Comparison of ENCODE assay signal across 12 cellular contexts in the genomic region with DNA sequence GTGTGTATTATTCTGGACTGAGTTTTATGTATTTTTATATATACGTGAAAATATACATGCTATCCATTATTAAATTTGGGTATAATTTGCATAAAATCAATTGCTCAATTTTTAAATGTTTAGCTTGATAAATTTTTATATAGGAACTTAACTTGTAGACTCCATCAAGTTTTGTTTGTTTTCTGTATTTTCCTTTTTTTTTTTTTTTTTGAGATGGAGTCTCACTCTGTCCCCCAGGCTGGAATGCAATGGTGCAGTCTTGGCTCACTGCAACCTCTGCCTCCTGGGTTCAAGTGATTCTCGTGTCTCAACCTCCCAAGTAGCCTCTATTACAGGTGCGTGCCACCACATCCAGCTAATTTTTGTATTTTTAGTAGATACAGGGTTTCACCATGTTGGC. TPM values are rescaled to one million over a fixed set of nuclear protein-coding genes. Genes with fewer than 3 reads are reported as not detected.
"Had no signal": no experiment of that assay in that cellular context is flagged by ENCODE, and none has a peak within 500 bp of the region (broad histone marks: within the 10 kb centered on the region; RNA-seq: fewer than 3 reads in every experiment).

No MANE protein-coding gene starts in this region.

RNA-seq across cellular contexts. Expression of a gene that starts 4.0 kb away (rescaled TPM):
- total RNA-seq: OCI-LY7, PC-3, PC-9, Peyer's patch, Right ventricle myocardium inferior, Right ventricle myocardium superior, RPMI7951, SJCRH30, SJSA1, SK-MEL-5, T-cell had no signal
- polyA plus RNA-seq: SK-N-SH had no signal
